Comparison of ENCODE assay signal across 7 cellular contexts in the genomic region with DNA sequence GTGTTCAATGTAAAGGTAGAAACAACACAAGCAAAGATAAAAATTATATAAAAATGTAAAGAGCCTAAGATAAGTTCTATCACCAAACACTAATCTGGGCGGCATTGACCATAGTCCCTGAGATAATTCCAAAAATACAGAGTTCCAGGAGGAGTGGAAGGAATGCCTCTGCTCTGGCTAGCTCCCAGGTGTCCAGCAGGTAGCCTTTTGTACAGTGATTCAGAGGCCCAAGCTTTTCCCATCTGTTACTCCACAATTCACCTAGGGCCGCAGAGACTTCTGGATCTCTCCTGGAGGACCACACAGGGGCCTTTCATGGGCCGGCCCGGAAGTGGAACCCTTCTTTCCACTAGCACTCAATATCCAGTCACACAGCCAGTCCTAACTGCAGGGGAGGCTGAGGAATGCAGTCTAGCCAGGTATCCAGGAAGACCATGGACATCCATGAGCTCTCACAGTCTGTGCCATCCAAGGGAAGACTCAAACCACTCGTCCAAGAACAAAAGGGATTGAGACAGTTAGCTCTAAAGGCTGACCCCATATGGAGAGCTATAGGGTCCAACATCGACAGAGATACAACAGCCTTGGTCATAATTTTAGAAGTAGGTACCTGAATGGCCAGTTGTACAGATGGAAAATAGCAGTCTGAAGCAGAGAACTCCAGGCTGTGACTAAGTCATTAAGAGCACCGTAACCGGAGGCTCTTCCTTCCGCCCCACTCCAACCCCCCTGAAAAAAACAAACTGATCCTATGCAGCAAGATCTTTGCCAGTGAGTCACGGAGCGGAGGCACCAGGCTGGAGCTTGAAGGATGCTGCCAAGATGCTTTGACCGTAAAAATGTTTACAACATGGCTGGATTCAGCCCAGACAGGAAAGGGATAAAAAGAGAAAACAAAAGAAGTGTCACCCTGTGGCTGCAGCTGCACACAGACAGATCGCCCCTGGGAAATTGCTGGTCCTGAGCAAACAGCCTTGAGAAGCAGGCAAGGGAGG.
A peak's percentile ranks its signal among the peaks of the same experiment; 100 is the strongest.
DNase-seq lines count a peak whose midpoint lies in the region; ATAC-seq and TF ChIP-seq lines count a peak whose summit lies in the region.

No MANE protein-coding gene starts in this region.

- no peak overlapping the region for H3K27ac Mint-ChIP-seq in CD4-positive, alpha-beta memory T cell

- H3K9me2 ChIP-seq in HCT116 (ENCODE audit: insufficient read depth) (no peaks in the 10 kb centered on the region), SK-N-SH (no peaks in the 10 kb centered on the region)

- H3F3A ChIP-seq in SK-N-SH (replicated peaks; ENCODE audit: insufficient read depth), result peaks cover 6% of the 10 kb centered on the region

- H3K9me3 Mint-ChIP-seq in CD4-positive, alpha-beta memory T cell, result peaks cover 0 to 2% (median 0%) of the 10 kb centered on the region in 8 donors

- no TSS peak for BruUV-seq in HCT116 (replicated peaks; lab: Mats Ljungman, UMichigan)

- H3K4me1 Mint-ChIP-seq in CD4-positive, alpha-beta memory T cell, result no peaks in the 10 kb centered on the region

- ATAC-seq in HCT116 (no peak), GM19455 (IDR thresholded peaks at IDR 0.05; ENCODE audit: unreplicated experiment) (no peak), GM18511 (IDR thresholded peaks at IDR 0.05; ENCODE audit: unreplicated experiment) (no peak)

- TF ChIP-seq RAD21 in HCT116 (IDR thresholded peaks at IDR 0.05; ENCODE audit: low read depth) (no peak), SK-N-SH (IDR thresholded peaks at IDR 0.05; ENCODE audit: low read length) (no peak)

- H3K4me3 ChIP-seq in HCT116 (replicated peaks in 1 of 2; ENCODE audit: low read depth in 1 of 2, low read length in 2 of 2) (no peak overlapping the region), SK-N-SH (ENCODE audit: low read depth in 2 of 2, low read length in 1 of 2) (peak overlapping the region in 1 of 2 experiments; percentile 16; a peak in 2 of 4 replicates), skeletal muscle tissue (ENCODE audit: low read length in 3 of 3) (peak overlapping the region in 2 of 3 donors; percentile 20 to 31)
- no peak overlapping the region for H3K4me3 ChIP-seq in CD4-positive, alpha-beta memory T cell (ENCODE audit: low read length in 2 of 2)

- H3K27me3 ChIP-seq in HCT116 (ENCODE audit: insufficient read depth, low read length) (peaks cover 12% of the 10 kb centered on the region; the same call in 1 of the 2 replicates), SK-N-SH (ENCODE audit: insufficient read depth) (no peaks in the 10 kb centered on the region), skeletal muscle tissue (ENCODE audit: control insufficient read depth in 3 of 3, insufficient read depth in 3 of 3, low read length in 3 of 3) (no peaks in the 10 kb centered on the region)
- H3K27me3 ChIP-seq in CD4-positive, alpha-beta memory T cell (ENCODE audit: insufficient read depth, low read length), result no peaks in the 10 kb centered on the region

- TF ChIP-seq POLR2A in HCT116 (IDR thresholded peaks at IDR 0.05; ENCODE audit: borderline replicate concordance, extremely low read depth, insufficient read depth, insufficient read length), result no peak

- H3K36me3 ChIP-seq in HCT116 (ENCODE audit: control insufficient read depth in 1 of 2, insufficient read depth in 2 of 2, low read length in 2 of 2), result no peaks in the 10 kb centered on the region
- no peaks in the 10 kb centered on the region for H3K36me3 ChIP-seq in SK-N-SH (replicated peaks in 1 of 2; ENCODE audit: control insufficient read depth in 1 of 2, insufficient read depth in 2 of 2, low read length in 1 of 2)
- H3K36me3 ChIP-seq in skeletal muscle tissue (ENCODE audit: control insufficient read depth in 3 of 3, insufficient read depth in 3 of 3, low read length in 3 of 3), result no peaks in the 10 kb centered on the region
- no peaks in the 10 kb centered on the region for H3K36me3 ChIP-seq in CD4-positive, alpha-beta memory T cell (ENCODE audit: insufficient read depth, low read length)

- H4K20me1 ChIP-seq in HCT116 (ENCODE audit: insufficient read depth) (no peaks in the 10 kb centered on the region), SK-N-SH (ENCODE audit: insufficient read depth) (no peaks in the 10 kb centered on the region)

- H3K9me3 ChIP-seq in HCT116 (ENCODE audit: control insufficient read depth in 1 of 2, insufficient read depth in 1 of 2, low read depth in 1 of 2, low read length in 2 of 2) (no peaks in the 10 kb centered on the region), SK-N-SH (no peaks in the 10 kb centered on the region), skeletal muscle tissue (ENCODE audit: control insufficient read depth in 3 of 3, low read length in 3 of 3) (no peaks in the 10 kb centered on the region)
- H3K9me3 ChIP-seq in CD4-positive, alpha-beta memory T cell (ENCODE audit: control insufficient read depth in 1 of 2, low read length in 2 of 2), result no peaks in the 10 kb centered on the region

- H2AFZ ChIP-seq in HCT116 (ENCODE audit: low read depth, low read length, poor library complexity, severe bottlenecking) (no peak overlapping the region), SK-N-SH (ENCODE audit: low read depth) (peak overlapping the region; percentile 17)

- H3K79me2 ChIP-seq in HCT116 (ENCODE audit: insufficient read depth, low read length) (no peaks in the 10 kb centered on the region), SK-N-SH (ENCODE audit: insufficient read depth) (no peaks in the 10 kb centered on the region)

- DNase-seq in HCT116 (ENCODE audit: low read depth, low spot score) (no peak), SK-N-SH (peak; percentile 4), foreskin melanocyte (peak; percentile 60)
- DNase-seq in CD4-positive, alpha-beta memory T cell, result no peak

- intact Hi-C loops in HCT116 (cut with micrococcal nuclease), result no loop called here
- intact Hi-C loops in CD4-positive, alpha-beta memory T cell (cut with micrococcal nuclease), result no loop called here

- POLR2A ChIA-PET in HCT116 (lab: Charles Lee) (no interaction called here), SK-N-SH (lab: Yijun Ruan, JAX) (no interaction called here)
- POLR2A ChIA-PET in CD4-positive, alpha-beta memory T cell (lab: Charles Lee; ENCODE audit: partially characterized antibody), result no interaction called here

- CTCF ChIA-PET in HCT116 (lab: Charles Lee), result no interaction called here
- CTCF ChIA-PET in SK-N-SH (lab: Yijun Ruan, JAX), result interaction anchor here (1.3 kb wide), 1 partner anchor 202 kb away, joined by 4 read pairs; no protein-coding TSS in a partner anchor
- CTCF ChIA-PET in CD4-positive, alpha-beta memory T cell (lab: Charles Lee; ENCODE audit: partially characterized antibody), result no interaction called here

- no peak overlapping the region for H3K4me3 Mint-ChIP-seq in CD4-positive, alpha-beta memory T cell

- no peaks in the 10 kb centered on the region for H3K27me3 Mint-ChIP-seq in CD4-positive, alpha-beta memory T cell

- H3K27ac ChIP-seq in HCT116 (ENCODE audit: low read depth, low read length) (no peak overlapping the region), SK-N-SH (ENCODE audit: low read depth in 2 of 2, low read length in 1 of 2) (peak overlapping the region; percentile 81 to 88), skeletal muscle tissue (ENCODE audit: low read depth, low read length) (no peak overlapping the region)
- no peak overlapping the region for H3K27ac ChIP-seq in CD4-positive, alpha-beta memory T cell (ENCODE audit: low read depth, low read length)

- peak overlapping the region; percentile 35 for H3K4me2 ChIP-seq in HCT116 (ENCODE audit: low read length)
- H3K4me2 ChIP-seq in SK-N-SH, result peak overlapping the region; percentile 64

- peaks cover 2 to 9% of the 10 kb centered on the region in 2 experiments; a peak in 2 of 4 replicates for H3K4me1 ChIP-seq in HCT116 (ENCODE audit: control insufficient read depth in 1 of 2, insufficient read depth in 2 of 2, low read length in 2 of 2)
- H3K4me1 ChIP-seq in SK-N-SH (ENCODE audit: control insufficient read depth in 1 of 2, insufficient read depth in 2 of 2, low read depth in 1 of 2, low read length in 1 of 2), result peaks cover 0 to 21% of the 10 kb centered on the region in 2 experiments
- peaks cover 22 to 28% (median 22%) of the 10 kb centered on the region in 3 donors for H3K4me1 ChIP-seq in skeletal muscle tissue (ENCODE audit: control insufficient read depth in 3 of 3, insufficient read depth in 3 of 3, low read length in 3 of 3)
- no peaks in the 10 kb centered on the region for H3K4me1 ChIP-seq in CD4-positive, alpha-beta memory T cell (ENCODE audit: insufficient read depth, low read length)

- 32% methylated on average over 13 of the region's 13 CpGs for WGBS in SK-N-SH (ENCODE audit: low lambda C conversion rate)

- H3K9ac ChIP-seq in HCT116 (ENCODE audit: low read length) (no peak overlapping the region), SK-N-SH (peak overlapping the region; percentile 39; the same call in 1 of the 2 replicates), skeletal muscle tissue (ENCODE audit: low read depth in 1 of 3, low read length in 3 of 3) (no peak overlapping the region)

- H3K36me3 Mint-ChIP-seq in CD4-positive, alpha-beta memory T cell, result no peaks in the 10 kb centered on the region

- peak; percentile 34 to 98; a peak in 3 of 4 replicates for TF ChIP-seq EP300 in SK-N-SH (IDR thresholded peaks at IDR 0.05; ENCODE audit: borderline replicate concordance in 1 of 2, low read depth in 1 of 2, low read length in 1 of 2)

- RAD21 ChIA-PET in HCT116 (lab: Charles Lee; ENCODE audit: low non-redundant PET in 1 of 2, low total read pairs in 2 of 2, uncharacterized antibody in 2 of 2, unreplicated experiment in 2 of 2), result no interaction called here

- TF ChIP-seq CTCF in HCT116 (IDR thresholded peaks at IDR 0.05 in 2 of 3, conservative IDR thresholded peaks at IDR 0.05 in 1 of 3; ENCODE audit: borderline replicate concordance in 1 of 3, insufficient read depth in 1 of 3, low read depth in 2 of 3, low read length in 2 of 3) (no peak), SK-N-SH (IDR thresholded peaks at IDR 0.05) (no peak)

TF ChIP-seq in HCT116, 20 proteins besides CTCF, POLR2A, EP300 and RAD21 (continues in another document):
- TF ChIP-seq SRF (IDR thresholded peaks at IDR 0.05; ENCODE audit: low read depth) (no peak), ZFX (IDR thresholded peaks at IDR 0.05) (no peak)

TF ChIP-seq in SK-N-SH, 30 proteins besides CTCF, POLR2A, EP300 and RAD21 (continues in another document):
- TF ChIP-seq, protein P1, sequence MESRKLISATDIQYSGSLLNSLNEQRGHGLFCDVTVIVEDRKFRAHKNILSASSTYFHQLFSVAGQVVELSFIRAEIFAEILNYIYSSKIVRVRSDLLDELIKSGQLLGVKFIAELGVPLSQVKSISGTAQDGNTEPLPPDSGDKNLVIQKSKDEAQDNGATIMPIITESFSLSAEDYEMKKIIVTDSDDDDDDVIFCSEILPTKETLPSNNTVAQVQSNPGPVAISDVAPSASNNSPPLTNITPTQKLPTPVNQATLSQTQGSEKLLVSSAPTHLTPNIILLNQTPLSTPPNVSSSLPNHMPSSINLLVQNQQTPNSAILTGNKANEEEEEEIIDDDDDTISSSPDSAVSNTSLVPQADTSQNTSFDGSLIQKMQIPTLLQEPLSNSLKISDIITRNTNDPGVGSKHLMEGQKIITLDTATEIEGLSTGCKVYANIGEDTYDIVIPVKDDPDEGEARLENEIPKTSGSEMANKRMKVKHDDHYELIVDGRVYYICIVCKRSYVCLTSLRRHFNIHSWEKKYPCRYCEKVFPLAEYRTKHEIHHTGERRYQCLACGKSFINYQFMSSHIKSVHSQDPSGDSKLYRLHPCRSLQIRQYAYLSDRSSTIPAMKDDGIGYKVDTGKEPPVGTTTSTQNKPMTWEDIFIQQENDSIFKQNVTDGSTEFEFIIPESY (IDR thresholded peaks at IDR 0.05; ENCODE audit: borderline replicate concordance, low read depth), result peak; percentile 61; the same call in 1 of the 2 replicates

Comparison
In these comparisons a context has a peak if more than half of its experiments do, and no peak if none do; other contexts are left out.
1. DNase-seq: peak in SK-N-SH (single experiment) and foreskin melanocyte (single experiment); none in HCT116 (single experiment) and CD4-positive, alpha-beta memory T cell (0 of 5).
2. H3K27ac ChIP-seq: peak in SK-N-SH (2 of 2); none in HCT116 (single experiment), skeletal muscle tissue (single experiment) and CD4-positive, alpha-beta memory T cell (single experiment).
3. H3K4me3 ChIP-seq: peak in skeletal muscle tissue (2 of 3); none in HCT116 (0 of 2) and CD4-positive, alpha-beta memory T cell (0 of 2).